12 cellular contexts compared by ENCODE assay signal in genomic region chr3:119206611-119207511, GRCh38. TPM values are rescaled to one million over a fixed set of nuclear protein-coding genes. Genes with fewer than 3 reads are reported as not detected.
DNase-seq lines count a peak whose midpoint lies in the region; ATAC-seq and TF ChIP-seq lines count a peak whose summit lies in the region.
"Had no signal": no experiment of that assay in that cellular context is flagged by ENCODE, and none has a peak within 500 bp of the region (broad histone marks: within the 10 kb centered on the region; RNA-seq: fewer than 3 reads in every experiment).

No MANE protein-coding gene starts in this region.

- no peaks in the 10 kb centered on the region for H3K9me3 ChIP-seq in GM23248 (ENCODE audit: low read depth)
- H3K9me3 ChIP-seq in endodermal cell (ENCODE audit: control insufficient read depth, low read length): peaks cover 8% of the 10 kb centered on the region

- H3K27me3 ChIP-seq in GM23248 (replicated peaks; ENCODE audit: insufficient read depth) (no peaks in the 10 kb centered on the region), endodermal cell (ENCODE audit: control insufficient read depth, insufficient read depth, low read length, poor library complexity, severe bottlenecking) (no peaks in the 10 kb centered on the region)

- no peak overlapping the region for H3K9ac ChIP-seq in GM23248
- no peak overlapping the region for H3K9ac ChIP-seq in endodermal cell (ENCODE audit: extremely low read depth, low read length, poor library complexity, severe bottlenecking)

- DNase-seq in GM23248: peak; percentile 20
- DNase-seq in NCI-H2171 (lab: John Stamatoyannopoulos, UW): peak; percentile 53
- DNase-seq in endodermal cell: peak; percentile 86
- no peak for DNase-seq in natural killer cell
- DNase-seq in activated CD8-positive, alpha-beta memory T cell treated with anti-CD3 and anti-CD28 coated beads, Interleukin-2, amount 50 U/mL, for 48 hours: no peak
- no peak for DNase-seq in GM13977 (ENCODE audit: low spot score)
- DNase-seq in RKO (ENCODE audit: low spot score): no peak
- DNase-seq in activated gamma-delta T cell (lab: John Stamatoyannopoulos, UW): no peak
- DNase-seq: KG1, NCI-H69 had no signal

- H3K4me3 ChIP-seq in GM23248 (no peak overlapping the region), endodermal cell (ENCODE audit: low read length) (peak overlapping the region; percentile 31)

- in situ Hi-C loops in GM23248 (cut with MboI) (no loop called here), GM13977 (cut with MboI; ENCODE audit: low pct_unique_long_range_greater_than_20kb, low sequenced_read_pairs, unreplicated experiment) (no loop called here)

- peak; percentile 53 for TF ChIP-seq CTCF in endodermal cell (conservative IDR thresholded peaks at IDR 0.05)
- TF ChIP-seq CTCF in natural killer cell (IDR thresholded peaks at IDR 0.05): no peak
- no peak for TF ChIP-seq CTCF in GM13977 (IDR thresholded peaks at IDR 0.05; ENCODE audit: extremely low read depth, insufficient read depth, missing control alignments)

- H3K36me3 Mint-ChIP-seq in endodermal cell (ENCODE audit: low read depth) (peaks cover 41% of the 10 kb centered on the region), natural killer cell (peaks cover 26% of the 10 kb centered on the region)

- H3K79me2 ChIP-seq in GM23248 (ENCODE audit: insufficient read depth): no peaks in the 10 kb centered on the region

- H3K36me3 ChIP-seq in GM23248 (ENCODE audit: low read depth) (peaks cover 11% of the 10 kb centered on the region; the same call in 1 of the 2 replicates), endodermal cell (ENCODE audit: control insufficient read depth, insufficient read depth, low read length) (peaks cover 40% of the 10 kb centered on the region)

- peak overlapping the region; percentile 28 for H3K4me3 Mint-ChIP-seq in endodermal cell
- peak overlapping the region; percentile 26 for H3K4me3 Mint-ChIP-seq in natural killer cell
- H3K4me3 Mint-ChIP-seq: activated naive CD8-positive, alpha-beta T cell had no signal

- H3K4me2 ChIP-seq in GM23248 (ENCODE audit: unreplicated experiment): no peak overlapping the region

- H3K9me3 Mint-ChIP-seq in endodermal cell: peaks cover 9% of the 10 kb centered on the region
- no peaks in the 10 kb centered on the region for H3K9me3 Mint-ChIP-seq in natural killer cell

- H3K27ac Mint-ChIP-seq in endodermal cell: peak overlapping the region; percentile 87
- peak overlapping the region; percentile 31 to 57 for H3K27ac Mint-ChIP-seq in natural killer cell
- H3K27ac Mint-ChIP-seq: activated naive CD8-positive, alpha-beta T cell had no signal

- no peaks in the 10 kb centered on the region for H3K27me3 Mint-ChIP-seq in endodermal cell (ENCODE audit: insufficient read depth)
- H3K27me3 Mint-ChIP-seq in natural killer cell (ENCODE audit: low read depth in 2 of 2): no peaks in the 10 kb centered on the region
- H3K27me3 Mint-ChIP-seq: activated naive CD8-positive, alpha-beta T cell had no signal

- intact Hi-C loops in natural killer cell (cut with micrococcal nuclease): no loop called here

- no peaks in the 10 kb centered on the region for H4K20me1 ChIP-seq in GM23248 (ENCODE audit: insufficient read depth)

- no peak overlapping the region for H3K27ac ChIP-seq in GM23248
- peak overlapping the region; percentile 36 for H3K27ac ChIP-seq in endodermal cell (ENCODE audit: low read depth, low read length)
- H3K27ac ChIP-seq: VCaP had no signal

- H2AFZ ChIP-seq in GM23248: no peak overlapping the region

- whole genome bisulfite sequencing in GM23248 (ENCODE audit: low coverage in 1 of 2, low lambda C conversion rate in 2 of 2, missing lambda C conversion rate in 2 of 2), 2 experiments: 82 to 89% methylated on average over 4 of the region's 4 CpGs
- WGBS in endodermal cell (ENCODE audit: insufficient coverage in 1 of 2, insufficient read length in 1 of 2), 2 experiments: 55 to 73% methylated on average over 3 to 4 of the region's 4 CpGs

- H3K4me1 Mint-ChIP-seq in endodermal cell: peaks cover 65% of the 10 kb centered on the region
- peaks cover 25 to 32% of the 10 kb centered on the region in 2 donors for H3K4me1 Mint-ChIP-seq in natural killer cell

- H3K4me1 ChIP-seq in GM23248 (ENCODE audit: insufficient read depth) (no peaks in the 10 kb centered on the region; the same call in 1 of the 2 replicates), endodermal cell (ENCODE audit: control insufficient read depth, insufficient read depth, low read length) (peaks cover 29% of the 10 kb centered on the region)

- no peak for ATAC-seq in natural killer cell

- H3F3A ChIP-seq in GM23248 (ENCODE audit: insufficient read depth): peaks cover 9% of the 10 kb centered on the region; the same call in 1 of the 2 replicates

- no peaks in the 10 kb centered on the region for H3K9me2 ChIP-seq in GM23248 (ENCODE audit: insufficient read depth)

RNA-seq across cellular contexts. Expression of gene UPK1B, which starts 33.5 kb away (rescaled TPM):
- total RNA-seq in GM23248 (2014; rRNA removed; shearing (Covaris generic)): 0.13 TPM in 1 of 2 replicates, not detected in the other
- not detected in 2 replicates for polyA plus RNA-seq in GM23248 (2016; fragmentation: Nextera tagmentation; extraction: Ambion mirVana)
- total RNA-seq in endodermal cell (10 to 100 TPM in 1 of 2 donors, 1 to 10 TPM in 1; 4.9 to 11.3 TPM), natural killer cell (not detected)
- 1.4 TPM for polyA plus RNA-seq in endodermal cell (2013, experiment 1 of 2)
- polyA plus RNA-seq in endodermal cell (2013, experiment 2 of 2): 1.9 TPM

RNA-seq across cellular contexts. Expression of gene B4GALT4, which starts 33.8 kb away (rescaled TPM):
- total RNA-seq in GM23248 (2014; rRNA removed; shearing (Covaris generic)): 55.6 and 56.0 TPM in 2 replicates
- polyA plus RNA-seq in GM23248 (2016; fragmentation: Nextera tagmentation; extraction: Ambion mirVana): 64.0 and 67.9 TPM in 2 replicates
- total RNA-seq in endodermal cell: 100 to 1,000 TPM; 141 to 145 TPM
- 41.8 TPM for polyA plus RNA-seq in endodermal cell (2013, experiment 1 of 2)
- polyA plus RNA-seq in endodermal cell (2013, experiment 2 of 2): 44.8 TPM
- 10 to 100 TPM; 35.1 to 54.1 (median 48.8) TPM for total RNA-seq in natural killer cell

Comparison
In these comparisons a context has a peak if more than half of its experiments do, and no peak if none do; other contexts are left out.
1. DNase-seq: peak in GM23248 (single experiment), NCI-H2171 (single experiment) and endodermal cell (single experiment); none in natural killer cell (single experiment), activated CD8-positive, alpha-beta memory T cell treated with anti-CD3 and anti-CD28 coated beads, Interleukin-2, amount 50 U/mL, for 48 hours (single experiment), GM13977 (single experiment), RKO (single experiment) and activated gamma-delta T cell (single experiment).